11 cellular contexts compared by ENCODE assay signal in the genomic region with DNA sequence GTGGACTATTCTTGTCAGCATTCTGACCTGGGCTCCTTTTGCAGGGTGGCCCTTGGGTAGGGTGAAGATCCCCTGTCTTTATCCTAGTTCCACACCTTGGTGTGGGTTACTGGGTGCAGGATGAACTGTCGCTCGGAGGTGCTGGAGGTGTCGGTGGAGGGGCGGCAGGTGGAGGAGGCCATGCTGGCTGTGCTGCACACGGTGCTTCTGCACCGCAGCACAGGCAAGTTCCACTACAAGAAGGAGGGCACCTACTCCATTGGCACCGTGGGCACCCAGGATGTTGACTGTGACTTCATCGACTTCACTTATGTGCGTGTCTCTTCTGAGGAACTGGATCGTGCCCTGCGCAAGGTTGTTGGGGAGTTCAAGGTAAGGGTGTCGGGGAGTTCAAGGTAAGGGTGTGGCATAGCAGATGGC. TPM values are rescaled to one million over a fixed set of nuclear protein-coding genes. Genes with fewer than 3 reads are reported as not detected.
DNase-seq lines count a peak whose midpoint lies in the region; ATAC-seq and TF ChIP-seq lines count a peak whose summit lies in the region.
"Had no signal": no experiment of that assay in that cellular context is flagged by ENCODE, and none has a peak within 500 bp of the region (broad histone marks: within the 10 kb centered on the region; RNA-seq: fewer than 3 reads in every experiment).

No MANE protein-coding gene starts in this region.

- TF ChIP-seq POLR2A in heart left ventricle (IDR thresholded peaks at IDR 0.05) = no peak

- no peak overlapping the region for H2AFZ ChIP-seq in fibroblast of lung (ENCODE audit: low read length)

- H3K4me2 ChIP-seq in fibroblast of lung (ENCODE audit: extremely low read depth, insufficient read depth, low read length) = no peak overlapping the region

- ATAC-seq in right cardiac atrium (no peak), heart left ventricle (no peak)

- in situ Hi-C loops in brain microvascular endothelial cell (cut with HindIII; ENCODE audit: low pct_ligation_motif_present, low sequenced_read_pairs) = no loop called here

- H4K20me1 ChIP-seq in fibroblast of lung (ENCODE audit: control insufficient read depth, extremely low read depth, insufficient read depth, low read length) = peaks cover 3% of the 10 kb centered on the region

- DNase-seq in right cardiac atrium (peak in 2 of 3 donors; percentile 25), heart left ventricle (no peak), SK-N-MC (ENCODE audit: low read depth, low spot score) (no peak), fibroblast of lung (ENCODE audit: low read depth in 2 of 2) (no peak), mesenteric fat pad (ENCODE audit: low spot score) (no peak), brain microvascular endothelial cell (no peak), HCEC 1CT (no peak)
- DNase-seq: effector memory CD4-positive, alpha-beta T cell; nucleus accumbens had no signal

- H3K9ac ChIP-seq in SK-N-MC (ENCODE audit: insufficient read length) (no peak overlapping the region), fibroblast of lung (ENCODE audit: insufficient read depth, low read length) (no peak overlapping the region)

- no peaks in the 10 kb centered on the region for H3K27me3 ChIP-seq in right cardiac atrium (ENCODE audit: control insufficient read depth, insufficient read depth)
- no peaks in the 10 kb centered on the region for H3K27me3 ChIP-seq in heart left ventricle
- H3K27me3 ChIP-seq in fibroblast of lung (ENCODE audit: control insufficient read depth, insufficient read depth, low read length) = no peaks in the 10 kb centered on the region
- no peaks in the 10 kb centered on the region for H3K27me3 ChIP-seq in thymus (ENCODE audit: control insufficient read depth, insufficient read depth)
- no peaks in the 10 kb centered on the region for H3K27me3 ChIP-seq in brain microvascular endothelial cell (replicated peaks)

- H3K27ac ChIP-seq in right cardiac atrium (ENCODE audit: low read length) = no peak overlapping the region
- peak overlapping the region in 3 of 12 donors; percentile 5 to 52 (median 48) for H3K27ac ChIP-seq in heart left ventricle
- H3K27ac ChIP-seq in SK-N-MC = 0 out of 2 replicates have a peak overlapping the region, but pooled peaks have one; percentile 1
- peak overlapping the region; percentile 39 for H3K27ac ChIP-seq in fibroblast of lung (ENCODE audit: insufficient read depth, low read length)
- H3K27ac ChIP-seq in thymus (ENCODE audit: low read depth) = peak overlapping the region; percentile 82
- no peak overlapping the region for H3K27ac ChIP-seq in brain microvascular endothelial cell

- 90% methylated on average over 12 of the region's 12 CpGs for WGBS in right cardiac atrium
- WGBS in heart left ventricle, 4 donors = 87 to 93% (median 92%) methylated on average over 11 to 12 of the region's 12 CpGs
- 67% methylated on average over 12 of the region's 12 CpGs for WGBS in thymus

- H3K4me1 ChIP-seq in right cardiac atrium (ENCODE audit: control insufficient read depth, insufficient read depth, low read length) = peaks cover 2% of the 10 kb centered on the region
- H3K4me1 ChIP-seq in heart left ventricle = peaks cover 9 to 51% (median 32%) of the 10 kb centered on the region in 12 donors
- H3K4me1 ChIP-seq in fibroblast of lung (ENCODE audit: control insufficient read depth, extremely low read depth, insufficient read depth, low read length) = peaks cover 30% of the 10 kb centered on the region
- H3K4me1 ChIP-seq in thymus (ENCODE audit: control insufficient read depth, insufficient read depth, low read length) = peaks cover 31% of the 10 kb centered on the region

- intact Hi-C loops in right cardiac atrium (cut with DNase I) (loop anchor here in 2 of 4 donors (5.0 to 10.0 kb wide), 2 partner anchors 46 to 169 kb away; a partner anchor contains a TSS), heart left ventricle (cut with DNase I) (no loop called here)

- H3K4me3 ChIP-seq in right cardiac atrium (ENCODE audit: low read length) (no peak overlapping the region), heart left ventricle (no peak overlapping the region), SK-N-MC (peak overlapping the region; percentile 8), fibroblast of lung (replicated peaks in 1 of 4; ENCODE audit: control extremely low read depth in 1 of 4, insufficient read depth in 1 of 4, low read depth in 3 of 4, low read length in 4 of 4) (no peak overlapping the region), thymus (ENCODE audit: low read length) (peak overlapping the region; percentile 6), brain microvascular endothelial cell (ENCODE audit: low read depth, low read length) (no peak overlapping the region)

- H3K9me3 ChIP-seq in right cardiac atrium (ENCODE audit: control insufficient read depth, low read length) = no peaks in the 10 kb centered on the region
- H3K9me3 ChIP-seq in heart left ventricle = no peaks in the 10 kb centered on the region
- no peaks in the 10 kb centered on the region for H3K9me3 ChIP-seq in SK-N-MC (ENCODE audit: low read depth, low read length)
- H3K9me3 ChIP-seq in fibroblast of lung (ENCODE audit: control insufficient read depth, insufficient read depth, low read depth, low read length) = no peaks in the 10 kb centered on the region
- no peaks in the 10 kb centered on the region for H3K9me3 ChIP-seq in thymus (ENCODE audit: control insufficient read depth)

- peaks cover 65% of the 10 kb centered on the region for H3K79me2 ChIP-seq in fibroblast of lung (ENCODE audit: control insufficient read depth, insufficient read depth, low read length)

- TF ChIP-seq CTCF in heart left ventricle (IDR thresholded peaks at IDR 0.05) (no peak), fibroblast of lung (conservative IDR thresholded peaks at IDR 0.05 in 1 of 2, IDR thresholded peaks at IDR 0.05 in 1 of 2; ENCODE audit: low read depth in 1 of 2, low read length in 2 of 2) (no peak), brain microvascular endothelial cell (IDR thresholded peaks at IDR 0.05; ENCODE audit: low read depth, low read length, missing control alignments) (no peak)

- H3K36me3 ChIP-seq in heart left ventricle (peaks cover 0 to 67% (median 55%) of the 10 kb centered on the region in 9 donors), SK-N-MC (ENCODE audit: insufficient read depth, low read length) (peaks cover 44% of the 10 kb centered on the region; the same call in 1 of the 2 replicates), fibroblast of lung (ENCODE audit: control insufficient read depth, insufficient read depth, low read length) (peaks cover 24% of the 10 kb centered on the region), thymus (ENCODE audit: control insufficient read depth, insufficient read depth) (peaks cover 45% of the 10 kb centered on the region), brain microvascular endothelial cell (replicated peaks) (peaks cover 38% of the 10 kb centered on the region)

RNA-seq across cellular contexts. Expression of a gene that starts 3.8 kb away (rescaled TPM):
- 10 to 100 TPM; 24.8 to 30.2 (median 26.9) TPM for total RNA-seq in right cardiac atrium
- polyA plus RNA-seq in right cardiac atrium = 33.0 TPM
- total RNA-seq in heart left ventricle = 10 to 100 TPM; 18.9 to 46.7 (median 24.1) TPM
- 100 to 1,000 TPM in 1 of 2 donors, 10 to 100 TPM in 1; 22.1 to 108 TPM for polyA plus RNA-seq in heart left ventricle
- total RNA-seq in fibroblast of lung = 90.3 and 103 TPM in 2 replicates
- polyA plus RNA-seq in fibroblast of lung = 82.2 and 82.9 TPM in 2 replicates
- 78.1 and 79.9 TPM in 2 replicates for polyA plus RNA-seq in fibroblast of lung (2012)
- polyA minus RNA-seq in fibroblast of lung (ENCODE audit: low replicate concordance) = 109 and 186 TPM in 2 replicates
- 36.7 TPM for polyA plus RNA-seq in thymus
- total RNA-seq in mesenteric fat pad = 36.2 TPM

RNA-seq across cellular contexts. Expression of a gene that starts 6.0 kb away (rescaled TPM):
- total RNA-seq in right cardiac atrium (under 1 TPM in 3 of 4 donors, not detected in 1; 0.31 to 0.95 (median 0.44) TPM), heart left ventricle (under 1 TPM in 3 of 9 donors, not detected in 6; 0.29 to 0.52 (median 0.32) TPM), fibroblast of lung (2.0 and 2.1 TPM in 2 replicates), mesenteric fat pad (0.45 TPM)
- polyA plus RNA-seq in right cardiac atrium (0.61 TPM), heart left ventricle (under 1 TPM; 0.08 to 0.65 TPM), fibroblast of lung (1.9 and 4.8 TPM in 2 replicates), thymus (0.14 TPM)
- 1.5 and 2.8 TPM in 2 replicates for polyA plus RNA-seq in fibroblast of lung (2012)
- not detected in 2 replicates for polyA minus RNA-seq in fibroblast of lung (ENCODE audit: low replicate concordance)
- total RNA-seq: Daoy had no signal

RNA-seq across cellular contexts. Expression of a gene that starts 22.3 kb away (rescaled TPM):
- total RNA-seq in right cardiac atrium (100 to 1,000 TPM in 2 of 4 donors, 10 to 100 TPM in 2; 50.2 to 238 (median 85.2) TPM), heart left ventricle (100 to 1,000 TPM in 2 of 9 donors, 10 to 100 TPM in 7; 22.0 to 140 (median 42.0) TPM), fibroblast of lung (2.1 and 3.8 TPM in 2 replicates), mesenteric fat pad (863 TPM)
- polyA plus RNA-seq in right cardiac atrium (417 TPM), heart left ventricle (10 to 100 TPM; 59.5 to 66.3 TPM), fibroblast of lung (4.1 and 15.9 TPM in 2 replicates), thymus (106 TPM)
- polyA plus RNA-seq in fibroblast of lung (2012) = 7.9 and 23.3 TPM in 2 replicates
- polyA minus RNA-seq in fibroblast of lung (ENCODE audit: low replicate concordance) = 16.6 and 62.1 TPM in 2 replicates

Comparison
In these comparisons a context has a peak if more than half of its experiments do, and no peak if none do; other contexts are left out.
1. DNase-seq: peak in right cardiac atrium (2 of 3); none in heart left ventricle (0 of 5), SK-N-MC (single experiment), fibroblast of lung (0 of 2), mesenteric fat pad (single experiment), brain microvascular endothelial cell (single experiment) and HCEC 1CT (single experiment).
2. H3K27ac ChIP-seq: peak in SK-N-MC (single experiment), fibroblast of lung (single experiment) and thymus (single experiment); none in right cardiac atrium (single experiment) and brain microvascular endothelial cell (single experiment).
3. H3K4me3 ChIP-seq: peak in SK-N-MC (single experiment) and thymus (single experiment); none in right cardiac atrium (single experiment), heart left ventricle (0 of 12), fibroblast of lung (0 of 4) and brain microvascular endothelial cell (single experiment).